ENCODE assay signal across 9 cellular contexts in the genomic region with DNA sequence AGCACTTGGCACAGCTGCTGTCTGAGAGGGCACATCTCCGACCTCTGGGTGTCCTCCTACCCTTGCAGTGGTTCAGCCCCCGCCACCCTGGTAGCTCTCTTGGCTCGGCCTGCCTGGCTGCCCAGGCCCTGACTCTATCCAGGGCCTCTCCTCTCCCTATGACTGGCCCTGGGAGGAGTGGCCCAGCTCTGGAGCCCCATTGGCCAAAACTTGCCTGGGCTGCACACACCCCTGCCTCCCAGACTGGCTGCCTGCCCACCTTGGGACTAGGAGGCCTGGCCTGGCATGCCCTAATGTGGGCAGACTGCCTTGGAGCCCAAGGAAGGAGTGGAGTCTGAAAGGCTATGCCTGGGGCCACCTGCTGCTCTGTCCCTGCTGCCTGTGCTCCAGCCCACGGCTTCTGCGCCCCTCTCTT. TPM values are rescaled to one million over a fixed set of nuclear protein-coding genes. Genes with fewer than 3 reads are reported as not detected.
DNase-seq lines count a peak whose midpoint lies in the region; ATAC-seq, FAIRE-seq and TF ChIP-seq lines count a peak whose summit lies in the region.
"Had no signal": no experiment of that assay in that cellular context is flagged by ENCODE, and none has a peak within 500 bp of the region (broad histone marks: within the 10 kb centered on the region; RNA-seq: fewer than 3 reads in every experiment).

No MANE protein-coding gene starts in this region.

- in situ Hi-C loops in GM13976 (cut with MboI; ENCODE audit: low sequenced_read_pairs, unreplicated experiment): no loop called here

- H3K4me1 ChIP-seq in astrocyte (ENCODE audit: insufficient read depth, low read length) (peaks cover 3% of the 10 kb centered on the region), stomach (peaks cover 26 to 67% (median 44%) of the 10 kb centered on the region in 4 donors), mesendoderm (ENCODE audit: control insufficient read depth, low read depth, low read length) (no peaks in the 10 kb centered on the region)

- H2AFZ ChIP-seq in astrocyte (ENCODE audit: low read depth, low read length): no peak overlapping the region

- intact Hi-C loops in stomach (cut with DNase I; ENCODE audit: low total_unique reads): no loop called here

- DNase-seq in HK-2 (ENCODE audit: unreplicated experiment) (peak; percentile 81), astrocyte (ENCODE audit: low read depth) (peak; percentile 58), hepatic stellate cell (ENCODE audit: low spot score) (peak; percentile 88), stomach (peak; percentile 97), GM13976 (ENCODE audit: low spot score) (no peak), GM10248 (ENCODE audit: extremely low spot score) (no peak), mesendoderm (no peak)

- TF ChIP-seq EP300 in stomach (IDR thresholded peaks at IDR 0.05): peak; percentile 62

- H3K27me3 ChIP-seq in astrocyte (ENCODE audit: insufficient read depth, low read length): no peaks in the 10 kb centered on the region
- no peaks in the 10 kb centered on the region for H3K27me3 ChIP-seq in stomach
- H3K27me3 ChIP-seq in mesendoderm (ENCODE audit: insufficient read depth, low read length, poor library complexity): no peaks in the 10 kb centered on the region

- no peak overlapping the region for H3K4me2 ChIP-seq in astrocyte (ENCODE audit: low read length)
- H3K4me2 ChIP-seq in mesendoderm (ENCODE audit: low read length): no peak overlapping the region
- H3K4me2 ChIP-seq: KMS-11 had no signal

- H3K4me1 Mint-ChIP-seq in astrocyte (ENCODE audit: low read depth, unreplicated experiment): peaks cover 8% of the 10 kb centered on the region

- H3K9me3 ChIP-seq in astrocyte (ENCODE audit: insufficient read depth, low read depth, low read length): no peaks in the 10 kb centered on the region
- H3K9me3 ChIP-seq in stomach: no peaks in the 10 kb centered on the region

- H3K4me3 Mint-ChIP-seq in astrocyte (ENCODE audit: unreplicated experiment): no peak overlapping the region

- no peak overlapping the region for H3K56ac ChIP-seq in mesendoderm (ENCODE audit: low read length)

- peak in 2 of 4 donors; percentile 38 to 42 for TF ChIP-seq POLR2A in stomach (IDR thresholded peaks at IDR 0.05)

- H3K23ac ChIP-seq in mesendoderm (ENCODE audit: low read length): no peak overlapping the region

- CTCF ChIA-PET in GM10248 (lab: Yijun Ruan, JAX): interaction anchor here (0.7 to 1.1 kb wide), 2 partner anchors 9 kb away, joined by 3 read pairs; no protein-coding TSS in a partner anchor

- H3K27ac ChIP-seq in astrocyte (ENCODE audit: low read depth, low read length) (no peak overlapping the region), stomach (peak overlapping the region; percentile 80 to 89 (median 85)), mesendoderm (ENCODE audit: low read depth, low read length) (no peak overlapping the region)
- H3K27ac ChIP-seq: KMS-11 had no signal

- no peak overlapping the region for H2BK120ac ChIP-seq in mesendoderm (ENCODE audit: low read depth, low read length)

- TF ChIP-seq CTCF in astrocyte (IDR thresholded peaks at IDR 0.05; ENCODE audit: insufficient read depth, low read depth, low read length) (no peak), stomach (IDR thresholded peaks at IDR 0.05) (no peak), GM13976 (IDR thresholded peaks at IDR 0.05; ENCODE audit: borderline replicate concordance, control extremely low read depth, extremely low read depth, insufficient read depth, missing control alignments) (no peak), GM10248 (IDR thresholded peaks at IDR 0.05; ENCODE audit: control extremely low read depth, extremely low read depth, low read depth, missing control alignments) (no peak)

- H4K5ac ChIP-seq in mesendoderm (ENCODE audit: low read length): no peak overlapping the region

- WGBS in stomach, 5 donors: 29 to 38% (median 35%) methylated on average over 4 to 5 of the region's 5 CpGs; no CpG with 5 or more reads in 1 of the 5 donors
- no CpG with 5 or more reads among the region's 5 CpGs for WGBS in mesendoderm (ENCODE audit: extremely low coverage, insufficient coverage, low lambda C conversion rate)

- H2BK15ac ChIP-seq in mesendoderm (replicated peaks; ENCODE audit: low read depth): no peak overlapping the region

- peaks cover under 1% of the 10 kb centered on the region for H3K36me3 Mint-ChIP-seq in astrocyte (ENCODE audit: low read depth, unreplicated experiment)

- no peak overlapping the region for H3K27ac Mint-ChIP-seq in astrocyte (ENCODE audit: unreplicated experiment)

- H3K27me3 Mint-ChIP-seq in astrocyte (ENCODE audit: low read depth, unreplicated experiment): peaks cover 22% of the 10 kb centered on the region

- no peak for FAIRE-seq in astrocyte (lab: Jason Lieb, UNC)

- H3K4ac ChIP-seq in mesendoderm (ENCODE audit: low read depth, low read length): no peak overlapping the region

- H3K79me1 ChIP-seq in mesendoderm (ENCODE audit: low read length): no peaks in the 10 kb centered on the region

- H3K36me3 ChIP-seq in astrocyte (ENCODE audit: insufficient read depth, low read length) (no peaks in the 10 kb centered on the region), stomach (peaks cover 0 to 14% (median 10%) of the 10 kb centered on the region in 4 donors), mesendoderm (ENCODE audit: control insufficient read depth, insufficient read depth, low read length) (no peaks in the 10 kb centered on the region)

- no peak overlapping the region for H3K18ac ChIP-seq in mesendoderm (ENCODE audit: low read length)

- H3K9ac ChIP-seq in astrocyte (ENCODE audit: low read length) (no peak overlapping the region), mesendoderm (ENCODE audit: low read length) (no peak overlapping the region)
- H3K9ac ChIP-seq: KMS-11 had no signal

- H3K4me3 ChIP-seq in astrocyte (ENCODE audit: insufficient read depth, low read depth, low read length) (no peak overlapping the region), stomach (no peak overlapping the region), mesendoderm (ENCODE audit: low read length) (no peak overlapping the region)

- POLR2A ChIA-PET in GM10248 (lab: Yijun Ruan, JAX): no interaction called here

- H3K79me2 ChIP-seq in astrocyte (ENCODE audit: insufficient read depth, low read length) (no peaks in the 10 kb centered on the region), mesendoderm (ENCODE audit: control insufficient read depth, insufficient read depth, low read length) (no peaks in the 10 kb centered on the region)

- peaks cover 3% of the 10 kb centered on the region for H4K20me1 ChIP-seq in astrocyte (ENCODE audit: insufficient read depth, low read length)

- ATAC-seq in GM18858 (IDR thresholded peaks at IDR 0.05; ENCODE audit: unreplicated experiment): no peak

- no peaks in the 10 kb centered on the region for H3K9me3 Mint-ChIP-seq in astrocyte (ENCODE audit: unreplicated experiment)

- no peak overlapping the region for H2AK5ac ChIP-seq in mesendoderm (ENCODE audit: low read length)

- H4K8ac ChIP-seq in mesendoderm (ENCODE audit: low read depth, low read length): no peak overlapping the region

- no peak overlapping the region for H2BK5ac ChIP-seq in mesendoderm (ENCODE audit: low read length)

RNA-seq across cellular contexts. Expression of a gene that starts 33.6 kb away (rescaled TPM):
- total RNA-seq in astrocyte (1.5 and 2.7 TPM in 2 replicates), stomach (10 to 100 TPM; 13.9 to 87.0 (median 39.1) TPM)
- polyA plus RNA-seq in stomach: 10 to 100 TPM in 1 of 3 donors, 1 to 10 TPM in 2; 5.5 to 14.7 (median 6.0) TPM
- 3.4 TPM for polyA plus RNA-seq in mesendoderm (2013, experiment 1 of 2)
- polyA plus RNA-seq in mesendoderm (2013, experiment 2 of 2): 3.5 TPM

RNA-seq across cellular contexts. Expression of a gene that starts 41.7 kb away (rescaled TPM):
- not detected in 2 replicates for total RNA-seq in astrocyte
- under 1 TPM in 1 of 5 donors, not detected in 4; 0.73 TPM for total RNA-seq in stomach
- under 1 TPM in 2 of 3 donors, not detected in 1; 0.15 to 0.25 TPM for polyA plus RNA-seq in stomach
- not detected for polyA plus RNA-seq in mesendoderm (2013, experiment 1 of 2)
- polyA plus RNA-seq in mesendoderm (2013, experiment 2 of 2): not detected

RNA-seq across cellular contexts. Expression of a gene that starts 60.0 kb away (rescaled TPM):
- total RNA-seq in astrocyte (0.12 TPM in 1 of 2 replicates, not detected in the other), stomach (10 to 100 TPM in 3 of 5 donors, 1 to 10 TPM in 2; 3.0 to 33.8 (median 15.1) TPM)
- 1 to 10 TPM in 2 of 3 donors, under 1 TPM in 1; 0.68 to 2.4 (median 1.7) TPM for polyA plus RNA-seq in stomach
- 0.03 TPM for polyA plus RNA-seq in mesendoderm (2013, experiment 1 of 2)
- 0.01 TPM for polyA plus RNA-seq in mesendoderm (2013, experiment 2 of 2)

Comparison
In these comparisons a context has a peak if more than half of its experiments do, and no peak if none do; other contexts are left out.
1. DNase-seq: peak in HK-2 (single experiment), astrocyte (single experiment), hepatic stellate cell (single experiment) and stomach (single experiment); none in GM13976 (single experiment), GM10248 (single experiment) and mesendoderm (single experiment).
2. H3K27ac ChIP-seq: peak in stomach (5 of 5); none in astrocyte (single experiment) and mesendoderm (single experiment).